Comparison of ENCODE assay signal across 8 cellular contexts in genomic region chr15:48643776-48644497, GRCh38. TPM values are rescaled to one million over a fixed set of nuclear protein-coding genes. Genes with fewer than 3 reads are reported as not detected.
DNase-seq lines count a peak whose midpoint lies in the region; ATAC-seq, FAIRE-seq and TF ChIP-seq lines count a peak whose summit lies in the region.

No MANE protein-coding gene starts in this region.

- H2BK12ac ChIP-seq in H1 (ENCODE audit: low read depth, low read length) = no peak overlapping the region

- no peak overlapping the region for H3K27ac ChIP-seq in H1 (ENCODE audit: low read depth, low read length)

- H2BK15ac ChIP-seq in H1 (ENCODE audit: low read length) = no peak overlapping the region

- 49% methylated on average over 10 of the region's 12 CpGs; no CpG with 5 or more reads in 1 of the 2 experiments for WGBS in H1 (ENCODE audit: extremely low coverage in 1 of 2, insufficient coverage in 1 of 2, insufficient read length in 1 of 2, insufficient replicate concordance in 2 of 2, low coverage in 1 of 2, low lambda C conversion rate in 2 of 2, missing lambda C conversion rate in 1 of 2), 2 experiments

- H2AK5ac ChIP-seq in H1 (ENCODE audit: low read depth, low read length) = no peak overlapping the region

- no peak overlapping the region for H4K5ac ChIP-seq in H1 (ENCODE audit: insufficient read length, low read depth, low read length)

- no peak for TF ChIP-seq POLR2A in H1 (IDR thresholded peaks at IDR 0.05; ENCODE audit: control extremely low read depth in 1 of 2, low read depth in 2 of 2, low read length in 2 of 2)

- H3K9me3 Mint-ChIP-seq in stimulated activated naive CD8-positive, alpha-beta T cell treated with anti-CD3 and anti-CD28 coated beads, Interleukin-15, Interleukin-2, amounts not matched to agents 100 ng/mL and 50 ng/mL, for 24 hours = no peaks in the 10 kb centered on the region
- H3K9me3 Mint-ChIP-seq in naive thymus-derived CD8-positive, alpha-beta T cell = no peaks in the 10 kb centered on the region

- no peak overlapping the region for H3K4ac ChIP-seq in H1 (replicated peaks; ENCODE audit: insufficient read length, low read depth, low read length)

- no peak for TF ChIP-seq EP300 in H1 (IDR thresholded peaks at IDR 0.05; ENCODE audit: borderline replicate concordance in 1 of 2, low read depth in 2 of 2, low read length in 2 of 2)

- DNase-seq in stimulated activated naive CD8-positive, alpha-beta T cell treated with anti-CD3 and anti-CD28 coated beads, Interleukin-15, Interleukin-2, amounts not matched to agents 100 U/mL and 50 U/mL, for 24 hours = no peak
- DNase-seq in H1 (ENCODE audit: low read depth in 1 of 2, low spot score in 2 of 2) (no peak), DMS79 (lab: John Stamatoyannopoulos, UW) (no peak), GOT3 (lab: John Stamatoyannopoulos, UW) (no peak)
- DNase-seq in naive thymus-derived CD8-positive, alpha-beta T cell = no peak

- H3K4me1 Mint-ChIP-seq in stimulated activated naive CD8-positive, alpha-beta T cell treated with anti-CD3 and anti-CD28 coated beads, Interleukin-15, Interleukin-2, amounts not matched to agents 100 ng/mL and 50 ng/mL, for 24 hours (ENCODE audit: low read depth) = peaks cover 5% of the 10 kb centered on the region
- peaks cover 0 to 8% (median 6%) of the 10 kb centered on the region in 4 donors for H3K4me1 Mint-ChIP-seq in naive thymus-derived CD8-positive, alpha-beta T cell

- peak overlapping the region in 1 of 4 experiments; percentile 35; a peak in 3 of 7 replicates for H3K9ac ChIP-seq in H1 (replicated peaks in 1 of 4; ENCODE audit: extremely low read depth in 1 of 4, low read depth in 3 of 4, low read length in 3 of 4)

- H3K36me3 Mint-ChIP-seq in stimulated activated naive CD8-positive, alpha-beta T cell treated with anti-CD3 and anti-CD28 coated beads, Interleukin-15, Interleukin-2, amounts not matched to agents 100 ng/mL and 50 ng/mL, for 24 hours (ENCODE audit: low read depth) = no peaks in the 10 kb centered on the region
- no peaks in the 10 kb centered on the region for H3K36me3 Mint-ChIP-seq in naive thymus-derived CD8-positive, alpha-beta T cell

- peak overlapping the region; percentile 84 to 97 for H3K4me2 ChIP-seq in H1 (ENCODE audit: insufficient read depth in 1 of 2, low read depth in 2 of 2, low read length in 2 of 2)

- peaks cover 38% of the 10 kb centered on the region for H3K27me3 Mint-ChIP-seq in stimulated activated naive CD8-positive, alpha-beta T cell treated with anti-CD3 and anti-CD28 coated beads, Interleukin-15, Interleukin-2, amounts not matched to agents 100 ng/mL and 50 ng/mL, for 24 hours
- H3K27me3 Mint-ChIP-seq in naive thymus-derived CD8-positive, alpha-beta T cell = peaks cover 15 to 59% (median 34%) of the 10 kb centered on the region in 5 donors

- H3K27me3 ChIP-seq in H1 (replicated peaks in 1 of 4; ENCODE audit: control insufficient read depth in 3 of 4, extremely low read depth in 1 of 4, insufficient read depth in 3 of 4, low read length in 3 of 4) = peaks cover 0 to 34% (median 29%) of the 10 kb centered on the region in 4 experiments; a peak in 6 of 7 replicates

- no peak for TF ChIP-seq RAD21 in H1 (IDR thresholded peaks at IDR 0.05 in 1 of 2, conservative IDR thresholded peaks at IDR 0.05 in 1 of 2; ENCODE audit: low read depth in 2 of 2, low read length in 2 of 2)

- peaks cover 19% of the 10 kb centered on the region; the same call in 1 of the 2 replicates for H3K23me2 ChIP-seq in H1 (ENCODE audit: low read depth, low read length)

- H3K4me1 ChIP-seq in H1 (replicated peaks in 1 of 4; ENCODE audit: control insufficient read depth in 3 of 4, insufficient read depth in 4 of 4, low read length in 3 of 4) = peaks cover 1 to 15% (median 2%) of the 10 kb centered on the region in 4 experiments; a peak in 5 of 7 replicates

- H4K8ac ChIP-seq in H1 (ENCODE audit: extremely low read depth, insufficient read depth, low read length) = no peak overlapping the region

- H3K14ac ChIP-seq in H1 (ENCODE audit: insufficient read length) = no peak overlapping the region

- H4K91ac ChIP-seq in H1 (replicated peaks; ENCODE audit: insufficient read length, low read length) = no peak overlapping the region

- no peak for ATAC-seq in stimulated activated naive CD8-positive, alpha-beta T cell treated with anti-CD3 and anti-CD28 coated beads, Interleukin-15, Interleukin-2, amounts not matched to agents 100 U/mL and 50 U/mL, for 24 hours
- no peak for ATAC-seq in naive thymus-derived CD8-positive, alpha-beta T cell
- ATAC-seq in GM18502 (IDR thresholded peaks at IDR 0.05; ENCODE audit: poor library complexity, unreplicated experiment) (no peak), GM21381 (IDR thresholded peaks at IDR 0.05; ENCODE audit: unreplicated experiment) (no peak)

- CTCF ChIA-PET in H1 (lab: Charles Lee; ENCODE audit: partially characterized antibody) = no interaction called here

- H3K18ac ChIP-seq in H1 (ENCODE audit: extremely low read depth, low read length) = no peak overlapping the region

- H3K56ac ChIP-seq in H1 (replicated peaks; ENCODE audit: insufficient read length, low read depth, low read length) = no peak overlapping the region

- POLR2A ChIA-PET in H1 (lab: Charles Lee; ENCODE audit: partially characterized antibody) = no interaction called here
- POLR2A ChIA-PET in naive thymus-derived CD8-positive, alpha-beta T cell (lab: Charles Lee) = no interaction called here

- H2BK120ac ChIP-seq in H1 (replicated peaks; ENCODE audit: low read depth, low read length) = no peak overlapping the region

- no peak overlapping the region for H3K27ac Mint-ChIP-seq in stimulated activated naive CD8-positive, alpha-beta T cell treated with anti-CD3 and anti-CD28 coated beads, Interleukin-15, Interleukin-2, amounts not matched to agents 100 ng/mL and 50 ng/mL, for 24 hours
- H3K27ac Mint-ChIP-seq in naive thymus-derived CD8-positive, alpha-beta T cell = peak overlapping the region in 1 of 10 donors; percentile 79

- H3K36me3 ChIP-seq in H1 (ENCODE audit: control insufficient read depth in 2 of 4, insufficient read depth in 4 of 4, low read length in 3 of 4) = no peaks in the 10 kb centered on the region

- H3K79me2 ChIP-seq in H1 (ENCODE audit: control insufficient read depth in 1 of 2, insufficient read depth in 2 of 2, low read length in 2 of 2) = no peaks in the 10 kb centered on the region

- H3K9me3 ChIP-seq in H1 (ENCODE audit: insufficient read depth in 2 of 2, low read depth in 1 of 2, low read length in 1 of 2) = no peaks in the 10 kb centered on the region

- no peak for TF ChIP-seq CTCF in H1 (IDR thresholded peaks at IDR 0.05; ENCODE audit: control extremely low read depth in 1 of 3, insufficient read depth in 1 of 3, low read depth in 1 of 3, low read length in 3 of 3)

- peak overlapping the region; percentile 97 for H2AFZ ChIP-seq in H1 (ENCODE audit: low read length)

- H4K20me1 ChIP-seq in H1 (replicated peaks in 1 of 2; ENCODE audit: control insufficient read depth in 1 of 2, insufficient read depth in 2 of 2, low read length in 2 of 2) = peaks cover 0 to 2% of the 10 kb centered on the region in 2 experiments

- peak overlapping the region; percentile 29 to 77 (median 56) for H3K4me3 ChIP-seq in H1 (ENCODE audit: extremely low read depth in 1 of 4, insufficient read depth in 2 of 4, low read depth in 3 of 4, low read length in 4 of 4)

- no peak overlapping the region for H2BK20ac ChIP-seq in H1 (ENCODE audit: low read length)

- no peak for FAIRE-seq in H1 (lab: Jason Lieb, UNC)

- H3K4me3 Mint-ChIP-seq in stimulated activated naive CD8-positive, alpha-beta T cell treated with anti-CD3 and anti-CD28 coated beads, Interleukin-15, Interleukin-2, amounts not matched to agents 100 ng/mL and 50 ng/mL, for 24 hours = peak overlapping the region; percentile 39
- peak overlapping the region in 6 of 10 donors; percentile 7 to 59 (median 37) for H3K4me3 Mint-ChIP-seq in naive thymus-derived CD8-positive, alpha-beta T cell

- no peak overlapping the region for H2BK5ac ChIP-seq in H1 (ENCODE audit: low read depth, low read length)

- H3K79me1 ChIP-seq in H1 (ENCODE audit: low read depth, low read length) = no peaks in the 10 kb centered on the region

- no peak overlapping the region for H3K23ac ChIP-seq in H1 (ENCODE audit: insufficient read length)

TF ChIP-seq in H1, 55 proteins besides CTCF, POLR2A, EP300 and RAD21 (continues in another document):
- TF ChIP-seq ATF2 (IDR thresholded peaks at IDR 0.05; ENCODE audit: low read length) = no peak
- no peak for TF ChIP-seq SIRT6 (IDR thresholded peaks at IDR 0.05; ENCODE audit: low read length)
- no peak for TF ChIP-seq SIX5 (IDR thresholded peaks at IDR 0.05; ENCODE audit: low read depth, low read length)
- no peak for TF ChIP-seq CBX8 (IDR thresholded peaks at IDR 0.05; ENCODE audit: borderline replicate concordance, low read depth, low read length)
- TF ChIP-seq CBX5 (IDR thresholded peaks at IDR 0.05; ENCODE audit: low read depth, low read length) = no peak
- TF ChIP-seq HDAC6 (IDR thresholded peaks at IDR 0.05; ENCODE audit: low read depth, low read length) = no peak
- no peak for TF ChIP-seq ASH2L (IDR thresholded peaks at IDR 0.05; ENCODE audit: low read length)
- TF ChIP-seq TCF12 (IDR thresholded peaks at IDR 0.05; ENCODE audit: low read depth, low read length) = no peak

RNA-seq across cellular contexts. Expression of gene FBN1, which starts 1.6 kb away (rescaled TPM):
- 3.3 and 4.0 TPM in 2 replicates for total RNA-seq in H1 (2021; fragmentation: NEBNext Ultra II Directional; extraction: Animal tissue kit (Norgen Biotek cat#: 25700))
- polyA plus RNA-seq in H1 (2011; rRNA removed) = 2.2 and 3.0 TPM in 2 replicates
- polyA plus RNA-seq in H1 (2011; cell fraction: cytosol; rRNA removed) = 4.0 TPM
- 8.1 TPM for polyA plus RNA-seq in H1 (2011; cell fraction: nucleus; rRNA removed)
- 3.5 to 6.0 TPM (median 5.0 TPM) in 4 replicates for polyA plus RNA-seq in H1 (2012, experiment 1 of 2)
- 0.16 TPM for polyA plus RNA-seq in H1 (2012, experiment 2 of 2)
- 2.7 TPM for polyA plus RNA-seq in H1 (2013, experiment 1 of 2)
- polyA plus RNA-seq in H1 (2013, experiment 2 of 2) = 2.0 TPM
- polyA minus RNA-seq in H1 (2011; rRNA and poly(A)+ RNA removed) = 9.8 and 14.5 TPM in 2 replicates
- 3.2 TPM for polyA minus RNA-seq in H1 (2011; cell fraction: cytosol; rRNA and poly(A)+ RNA removed)
- polyA minus RNA-seq in H1 (2011; cell fraction: nucleus; rRNA and poly(A)+ RNA removed) = 8.3 TPM
- under 1 TPM; 0.08 to 0.21 TPM for total RNA-seq in naive thymus-derived CD8-positive, alpha-beta T cell
- under 1 TPM in 1 of 3 donors, not detected in 2; 0.01 TPM for polyA plus RNA-seq in naive thymus-derived CD8-positive, alpha-beta T cell
